Comparison of ENCODE assay signal across 13 cellular contexts in genomic region chr11:75555079-75555811, GRCh38. TPM values are rescaled to one million over a fixed set of nuclear protein-coding genes. Genes with fewer than 3 reads are reported as not detected.
DNase-seq lines count a peak whose midpoint lies in the region; ATAC-seq, FAIRE-seq and TF ChIP-seq lines count a peak whose summit lies in the region.
"Had no signal": no experiment of that assay in that cellular context is flagged by ENCODE, and none has a peak within 500 bp of the region (broad histone marks: within the 10 kb centered on the region; RNA-seq: fewer than 3 reads in every experiment).

No MANE protein-coding gene starts in this region.

- H3K27ac Mint-ChIP-seq in astrocyte (ENCODE audit: unreplicated experiment), result peak overlapping the region; percentile 96
- H3K27ac Mint-ChIP-seq: activated CD4-positive, alpha-beta memory T cell treated with anti-CD3 and anti-CD28 coated beads for 36 hours; activated naive CD4-positive, alpha-beta T cell treated with anti-CD3 and anti-CD28 coated beads for 36 hours had no signal

- peak overlapping the region; percentile 57 for H2AFZ ChIP-seq in astrocyte (ENCODE audit: low read depth, low read length)

- WGBS in stomach, 5 donors, result 86 to 91% (median 89%) methylated on average over 12 of the region's 12 CpGs

- no peak for TF ChIP-seq POLR2A in stomach (IDR thresholded peaks at IDR 0.05)

- no peak for DNase-seq in HFF-Myc (ENCODE audit: extremely low read depth, low read depth)
- DNase-seq in astrocyte (ENCODE audit: low read depth), result no peak
- DNase-seq in lower lobe of right lung, result no peak
- DNase-seq in stomach, result no peak
- DNase-seq in SKM-1 treated with dmso at 0.1 percent for 144 hours (lab: John Stamatoyannopoulos, UW; ENCODE audit: unreplicated experiment), result no peak
- no peak for DNase-seq in NK-92 treated with Interleukin-12 subunit alpha and Interleukin-12 subunit beta, amount 100 ng/mL, for 24 hours (lab: John Stamatoyannopoulos, UW)
- no peak for DNase-seq in D341Med (ENCODE audit: low spot score)
- no peak for DNase-seq in HCEC 1CT
- DNase-seq: activated CD4-positive, alpha-beta memory T cell treated with anti-CD3 and anti-CD28 coated beads for 36 hours; activated naive CD4-positive, alpha-beta T cell treated with anti-CD3 and anti-CD28 coated beads for 36 hours; effector CD4-positive, alpha-beta T cell; stimulated activated CD4-positive, alpha-beta T cell treated with anti-CD3 and anti-CD28 coated beads, Interleukin-4, amount 100 ng/mL, for 4 hours had no signal

- intact Hi-C loops in lower lobe of right lung (cut with DNase I) (no loop called here), stomach (cut with DNase I; ENCODE audit: low total_unique reads) (no loop called here)

- H3K4me3 Mint-ChIP-seq in astrocyte (ENCODE audit: unreplicated experiment), result peak overlapping the region; percentile 12
- H3K4me3 Mint-ChIP-seq: activated CD4-positive, alpha-beta memory T cell treated with anti-CD3 and anti-CD28 coated beads for 36 hours; activated naive CD4-positive, alpha-beta T cell treated with anti-CD3 and anti-CD28 coated beads for 36 hours had no signal

- TF ChIP-seq EP300 in stomach (IDR thresholded peaks at IDR 0.05), result no peak

- H3K9me3 ChIP-seq in astrocyte (ENCODE audit: insufficient read depth, low read depth, low read length) (no peaks in the 10 kb centered on the region), lower lobe of right lung (no peaks in the 10 kb centered on the region), stomach (no peaks in the 10 kb centered on the region)
- H3K9me3 ChIP-seq: SJSA1 had no signal

- no peaks in the 10 kb centered on the region for H4K20me1 ChIP-seq in astrocyte (ENCODE audit: insufficient read depth, low read length)

- no peaks in the 10 kb centered on the region for H3K36me3 Mint-ChIP-seq in astrocyte (ENCODE audit: low read depth, unreplicated experiment)
- H3K36me3 Mint-ChIP-seq: activated CD4-positive, alpha-beta memory T cell treated with anti-CD3 and anti-CD28 coated beads for 36 hours had no signal

- H3K27ac ChIP-seq in astrocyte (ENCODE audit: low read depth, low read length) (peak overlapping the region; percentile 80), lower lobe of right lung (peak overlapping the region; percentile 77), stomach (peak overlapping the region; percentile 53 to 89 (median 81))
- H3K27ac ChIP-seq: SJSA1 had no signal

- TF ChIP-seq CTCF in HFF-Myc (IDR thresholded peaks at IDR 0.05; ENCODE audit: low read depth, low read length, missing control alignments) (no peak), astrocyte (IDR thresholded peaks at IDR 0.05; ENCODE audit: insufficient read depth, low read depth, low read length) (no peak), lower lobe of right lung (IDR thresholded peaks at IDR 0.05) (no peak), stomach (IDR thresholded peaks at IDR 0.05) (no peak)

- H3K4me1 ChIP-seq in astrocyte (ENCODE audit: insufficient read depth, low read length) (peaks cover 43% of the 10 kb centered on the region), lower lobe of right lung (peaks cover 57% of the 10 kb centered on the region), stomach (peaks cover 21 to 55% (median 41%) of the 10 kb centered on the region in 4 donors)

- H3K27me3 Mint-ChIP-seq in astrocyte (ENCODE audit: low read depth, unreplicated experiment), result no peaks in the 10 kb centered on the region
- H3K27me3 Mint-ChIP-seq: activated CD4-positive, alpha-beta memory T cell treated with anti-CD3 and anti-CD28 coated beads for 36 hours had no signal

- H3K9me3 Mint-ChIP-seq in astrocyte (ENCODE audit: unreplicated experiment), result no peaks in the 10 kb centered on the region
- H3K9me3 Mint-ChIP-seq: activated CD4-positive, alpha-beta memory T cell treated with anti-CD3 and anti-CD28 coated beads for 36 hours; activated naive CD4-positive, alpha-beta T cell treated with anti-CD3 and anti-CD28 coated beads for 36 hours had no signal

- FAIRE-seq in astrocyte (lab: Jason Lieb, UNC), result no peak

- H3K4me3 ChIP-seq in HFF-Myc (replicated peaks; ENCODE audit: low read depth, low read length) (peak overlapping the region; percentile 31), astrocyte (ENCODE audit: insufficient read depth, low read depth, low read length) (no peak overlapping the region), lower lobe of right lung (no peak overlapping the region), stomach (no peak overlapping the region)
- H3K4me3 ChIP-seq: SJSA1 had no signal

- no peak for ATAC-seq in lower lobe of right lung

- peak overlapping the region; percentile 74 for H3K9ac ChIP-seq in astrocyte (ENCODE audit: low read length)

- peaks cover 34% of the 10 kb centered on the region for H3K4me1 Mint-ChIP-seq in astrocyte (ENCODE audit: low read depth, unreplicated experiment)

- H3K36me3 ChIP-seq in astrocyte (ENCODE audit: insufficient read depth, low read length), result no peaks in the 10 kb centered on the region
- H3K36me3 ChIP-seq in lower lobe of right lung, result no peaks in the 10 kb centered on the region
- H3K36me3 ChIP-seq in stomach, result no peaks in the 10 kb centered on the region
- H3K36me3 ChIP-seq: SJSA1 had no signal

- H3K79me2 ChIP-seq in astrocyte (ENCODE audit: insufficient read depth, low read length), result no peaks in the 10 kb centered on the region

- no peaks in the 10 kb centered on the region for H3K27me3 ChIP-seq in astrocyte (ENCODE audit: insufficient read depth, low read length)
- H3K27me3 ChIP-seq in lower lobe of right lung (ENCODE audit: low read depth), result no peaks in the 10 kb centered on the region
- no peaks in the 10 kb centered on the region for H3K27me3 ChIP-seq in stomach
- H3K27me3 ChIP-seq: SJSA1 had no signal

- peak overlapping the region; percentile 73 for H3K4me2 ChIP-seq in astrocyte (ENCODE audit: low read length)

RNA-seq across cellular contexts. Expression of gene SERPINH1, which starts 6.8 kb away (rescaled TPM):
- total RNA-seq in astrocyte (768 and 923 TPM in 2 replicates), lower lobe of right lung (131 TPM), stomach (100 to 1,000 TPM in 2 of 5 donors, 10 to 100 TPM in 3; 46.6 to 297 (median 81.0) TPM)
- polyA plus RNA-seq in stomach, result 10 to 100 TPM; 15.4 to 46.0 (median 39.0) TPM

RNA-seq across cellular contexts. Expression of gene GDPD5, which starts 29.5 kb away (rescaled TPM):
- 6.7 and 9.4 TPM in 2 replicates for total RNA-seq in astrocyte
- 15.8 TPM for total RNA-seq in lower lobe of right lung
- total RNA-seq in stomach, result 10 to 100 TPM in 2 of 5 donors, 1 to 10 TPM in 2, under 1 TPM in 1; 0.58 to 57.6 (median 5.9) TPM
- polyA plus RNA-seq in stomach, result 1 to 10 TPM; 3.4 to 6.6 (median 3.9) TPM
